30 cellular contexts compared by ENCODE assay signal in genomic region chr12:75116611-75117010, GRCh38.
"Had no signal": no experiment of that assay in that cellular context is flagged by ENCODE, and none has a peak within 500 bp of the region (broad histone marks: within the 10 kb centered on the region; RNA-seq: fewer than 3 reads in every experiment).

No MANE protein-coding gene starts in this region.

- H3K36me3 Mint-ChIP-seq: activated naive CD8-positive, alpha-beta T cell; natural killer cell treated with Interleukin-12 subunit alpha and Interleukin-12 subunit beta and Interleukin-15 and Interleukin-18, amount 100 ng/mL, for 72 hours had no signal

- H3K36me3 ChIP-seq: adrenal gland, ascending aorta, right lobe of liver, tibial artery had no signal

- FAIRE-seq: endothelial cell of umbilical vein, TTC549 had no signal

- H3K27me3 Mint-ChIP-seq: activated B cell treated with CpG ODN at 0.5 μM for 24 hours; activated CD4-positive, alpha-beta T cell treated with anti-CD3 and anti-CD28 coated beads for 36 hours; activated naive CD8-positive, alpha-beta T cell; natural killer cell treated with Interleukin-12 subunit alpha and Interleukin-12 subunit beta and Interleukin-15 and Interleukin-18, amount 100 ng/mL, for 72 hours; stimulated activated naive CD8-positive, alpha-beta T cell treated with anti-CD3 and anti-CD28 coated beads, Interleukin-15, Interleukin-2, amounts not matched to agents 100 ng/mL and 50 ng/mL, for 24 hours had no signal

- H3K9me3 ChIP-seq: adrenal gland, ascending aorta, right lobe of liver, tibial artery had no signal

- H3K4me3 ChIP-seq: adrenal gland, ascending aorta, hepatocyte, right lobe of liver, skin epidermis, tibial artery had no signal

- DNase-seq: activated B cell treated with CpG ODN at 0.5 μM for 24 hours; activated CD4-positive, alpha-beta T cell treated with anti-CD3 and anti-CD28 coated beads for 36 hours; activated CD4-positive, alpha-beta T cell treated with anti-CD3 and anti-CD28 coated beads, Interleukin-2, amount 50 U/mL, for 4 hours; activated CD8-positive, alpha-beta memory T cell treated with anti-CD3 and anti-CD28 coated beads for 24 hours; activated CD8-positive, alpha-beta memory T cell treated with anti-CD3 and anti-CD28 coated beads, Interleukin-2, amount 50 U/mL, for 4 hours; activated naive CD4-positive, alpha-beta T cell; activated T-cell treated with anti-CD3 and anti-CD28 coated beads, Interleukin-2, amount 50 U/mL, for 4 hours; adrenal gland; central memory CD4-positive, alpha-beta T cell; dermis blood vessel endothelial cell; effector memory CD4-positive, alpha-beta T cell; foreskin melanocyte; kidney glomerular epithelial cell; left ventricle myocardium superior; nucleus accumbens; right lobe of liver; stimulated activated CD4-positive, alpha-beta T cell treated with anti-CD3 and anti-CD28 coated beads, Interleukin-1b, Interleukin-23, amount 100 ng/mL, for 48 hours; tibial artery had no signal

- H3K27ac Mint-ChIP-seq: activated B cell treated with CpG ODN at 0.5 μM for 24 hours; activated CD4-positive, alpha-beta T cell treated with anti-CD3 and anti-CD28 coated beads for 36 hours; activated naive CD8-positive, alpha-beta T cell; activated T-helper 2 cell treated with anti-CD3 and anti-CD28 coated beads, Interferon-gamma antibody, Interleukin-2, Interleukin-4, amounts not matched to agents 10 μg/mL and 5 μg/mL and 100 μg/mL, durations not matched to agents 14 hours and 24 hours and 36 hours; natural killer cell treated with Interleukin-12 subunit alpha and Interleukin-12 subunit beta and Interleukin-15 and Interleukin-18, amount 100 ng/mL, for 72 hours; stimulated activated naive CD8-positive, alpha-beta T cell treated with anti-CD3 and anti-CD28 coated beads, Interleukin-15, Interleukin-2, amounts not matched to agents 100 ng/mL and 50 ng/mL, for 24 hours; T-helper 2 cell treated with Interferon-gamma antibody and Interleukin-4, amounts not matched to agents 5 μg/mL and 100 μg/mL, for 36 hours had no signal

- H3K4me3 Mint-ChIP-seq: activated B cell treated with CpG ODN at 0.5 μM for 24 hours; activated CD4-positive, alpha-beta T cell treated with anti-CD3 and anti-CD28 coated beads for 36 hours; activated naive CD8-positive, alpha-beta T cell; activated T-cell treated with anti-CD3 and anti-CD28 coated beads, Interleukin-2, amount 50 U/mL, for 4 hours; natural killer cell treated with Interleukin-12 subunit alpha and Interleukin-12 subunit beta and Interleukin-15 and Interleukin-18, amount 100 ng/mL, for 72 hours; stimulated activated naive CD8-positive, alpha-beta T cell treated with anti-CD3 and anti-CD28 coated beads, Interleukin-15, Interleukin-2, amounts not matched to agents 100 ng/mL and 50 ng/mL, for 24 hours; T-helper 2 cell treated with Interferon-gamma antibody and Interleukin-4, amounts not matched to agents 5 μg/mL and 100 μg/mL, for 36 hours had no signal

- H3K4me1 Mint-ChIP-seq: activated B cell treated with CpG ODN at 0.5 μM for 24 hours; activated CD4-positive, alpha-beta T cell treated with anti-CD3 and anti-CD28 coated beads for 36 hours had no signal

- H3K9me3 Mint-ChIP-seq: activated T-cell treated with anti-CD3 and anti-CD28 coated beads, Interleukin-2, amount 50 U/mL, for 4 hours; activated T-helper 2 cell treated with anti-CD3 and anti-CD28 coated beads, Interferon-gamma antibody, Interleukin-2, Interleukin-4, amounts not matched to agents 10 μg/mL and 5 μg/mL and 100 μg/mL, durations not matched to agents 14 hours and 24 hours and 36 hours; stimulated activated naive CD8-positive, alpha-beta T cell treated with anti-CD3 and anti-CD28 coated beads, Interleukin-15, Interleukin-2, amounts not matched to agents 100 ng/mL and 50 ng/mL, for 24 hours; T-helper 2 cell treated with Interferon-gamma antibody and Interleukin-4, amounts not matched to agents 5 μg/mL and 100 μg/mL, for 36 hours had no signal

- H3K27ac ChIP-seq: adrenal gland, ascending aorta, hepatocyte, parathyroid adenoma, right lobe of liver, skin epidermis, tibial artery had no signal

- ATAC-seq: activated CD4-positive, alpha-beta T cell treated with anti-CD3 and anti-CD28 coated beads for 36 hours; activated T-cell treated with anti-CD3 and anti-CD28 coated beads, Interleukin-2, amount 50 U/mL, for 4 hours; esophagus mucosa; left ventricle myocardium superior; natural killer cell treated with Interleukin-12 subunit alpha and Interleukin-12 subunit beta and Interleukin-15 and Interleukin-18, amount 100 ng/mL, for 72 hours; right lobe of liver had no signal

- H3K27me3 ChIP-seq: adrenal gland, ascending aorta, hepatocyte, right lobe of liver, tibial artery had no signal
